4 cellular contexts compared by ENCODE assay signal in genomic region chr1:205861540-205861939, GRCh38.
"Had no signal": no experiment of that assay in that cellular context is flagged by ENCODE, and none has a peak within 500 bp of the region (broad histone marks: within the 10 kb centered on the region; RNA-seq: fewer than 3 reads in every experiment).

No MANE protein-coding gene starts in this region.

- H3K27ac ChIP-seq: HL-60, KMS-11 had no signal

- H3K4me3 ChIP-seq: K562 had no signal

- ATAC-seq: HepG2, K562 had no signal
